Comparison of ENCODE assay signal across 8 cellular contexts in the genomic region with DNA sequence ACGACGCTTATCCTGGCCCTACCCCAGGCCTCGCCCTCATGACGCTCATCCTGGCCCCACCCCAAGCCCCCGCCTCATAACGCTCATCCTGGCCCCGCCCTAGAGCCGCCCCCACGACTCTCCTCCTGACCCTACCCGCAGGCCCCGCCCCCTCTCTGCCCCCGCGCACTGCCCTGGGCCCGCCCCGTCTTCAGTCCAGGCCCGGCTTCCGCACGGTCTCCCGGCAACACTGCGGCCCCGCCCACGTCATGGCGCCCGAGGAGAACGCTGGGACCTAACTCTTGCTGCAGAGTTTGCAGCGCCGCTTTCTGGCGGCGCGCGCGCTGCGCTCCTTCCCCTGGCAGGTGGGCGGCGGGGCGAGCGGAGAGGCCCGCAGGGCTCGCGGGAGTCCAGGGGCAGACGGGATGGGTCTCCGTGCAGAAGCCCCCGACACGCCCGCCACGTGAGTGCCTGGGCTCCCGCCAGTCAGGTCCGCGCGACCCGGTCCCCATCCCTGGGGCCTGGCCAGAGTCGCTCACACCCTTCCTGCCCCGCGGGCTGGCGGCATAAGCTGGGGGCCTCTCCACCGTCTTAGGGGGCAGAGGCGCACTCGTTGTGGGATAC. TPM values are rescaled to one million over a fixed set of nuclear protein-coding genes. Genes with fewer than 3 reads are reported as not detected.
A peak's percentile ranks its signal among the peaks of the same experiment; 100 is the strongest.
DNase-seq lines count a peak whose midpoint lies in the region; ATAC-seq and TF ChIP-seq lines count a peak whose summit lies in the region.

No MANE protein-coding gene starts in this region.

- DNase-seq in ELF-1 (ENCODE audit: low read depth, low spot score) (peak; percentile 94), HuH-7 (ENCODE audit: low spot score) (peak; percentile 87), NOMO-1 treated with dmso at 0.1 percent for 144 hours (lab: John Stamatoyannopoulos, UW; ENCODE audit: unreplicated experiment) (peak; percentile 92), fibroblast of mammary gland (ENCODE audit: low read depth) (peak; percentile 88), natural killer cell (peak; percentile 86), superior temporal gyrus (ENCODE audit: extremely low spot score) (peak; percentile 90)
- DNase-seq in activated T-cell treated with anti-CD3 and anti-CD28 coated beads, Interleukin-2, amount 50 U/mL, for 4 hours, result peak; percentile 92

- ATAC-seq in GM21576 (IDR thresholded peaks at IDR 0.05; ENCODE audit: unreplicated experiment) (peak; percentile 67), natural killer cell (peak; percentile 90 to 99 (median 92))
- peak; percentile 92 to 93 for ATAC-seq in activated T-cell treated with anti-CD3 and anti-CD28 coated beads, Interleukin-2, amount 50 U/mL, for 4 hours

- H3K9me3 Mint-ChIP-seq in activated T-cell treated with anti-CD3 and anti-CD28 coated beads, Interleukin-2, amount 50 U/mL, for 4 hours, result no peaks in the 10 kb centered on the region
- no peaks in the 10 kb centered on the region for H3K9me3 Mint-ChIP-seq in natural killer cell

- intact Hi-C loops in natural killer cell (cut with micrococcal nuclease), result loop anchor here (2.0 to 5.0 kb wide), 2 partner anchors 168 to 561 kb away; partner anchors contain the start of genes SLC41A3 and ZXDC

- H3K36me3 Mint-ChIP-seq in activated T-cell treated with anti-CD3 and anti-CD28 coated beads, Interleukin-2, amount 50 U/mL, for 4 hours (ENCODE audit: insufficient read depth), result no peaks in the 10 kb centered on the region
- no peaks in the 10 kb centered on the region for H3K36me3 Mint-ChIP-seq in natural killer cell

- no peak for TF ChIP-seq CTCF in fibroblast of mammary gland (conservative IDR thresholded peaks at IDR 0.05; ENCODE audit: control insufficient read depth, insufficient read depth, low read depth, low read length)
- TF ChIP-seq CTCF in natural killer cell (IDR thresholded peaks at IDR 0.05), result no peak

- H3K4me1 Mint-ChIP-seq in activated T-cell treated with anti-CD3 and anti-CD28 coated beads, Interleukin-2, amount 50 U/mL, for 4 hours (ENCODE audit: low read depth), result peaks cover 20% of the 10 kb centered on the region
- peaks cover 6 to 7% of the 10 kb centered on the region in 2 donors for H3K4me1 Mint-ChIP-seq in natural killer cell

- H3K27ac Mint-ChIP-seq in natural killer cell, result peak overlapping the region; percentile 88 to 93

- peak overlapping the region; percentile 83 for H3K4me3 Mint-ChIP-seq in activated T-cell treated with anti-CD3 and anti-CD28 coated beads, Interleukin-2, amount 50 U/mL, for 4 hours
- peak overlapping the region; percentile 89 for H3K4me3 Mint-ChIP-seq in natural killer cell

- H3K4me3 ChIP-seq in fibroblast of mammary gland (ENCODE audit: control insufficient read depth, low read depth, low read length), result peak overlapping the region; percentile 70

- H3K27me3 Mint-ChIP-seq in activated T-cell treated with anti-CD3 and anti-CD28 coated beads, Interleukin-2, amount 50 U/mL, for 4 hours (ENCODE audit: low read depth), result no peaks in the 10 kb centered on the region
- no peaks in the 10 kb centered on the region for H3K27me3 Mint-ChIP-seq in natural killer cell (ENCODE audit: low read depth in 2 of 2)

RNA-seq across cellular contexts. Expression of gene ROPN1B, which starts 52.5 kb away (rescaled TPM):
- not detected for total RNA-seq in activated T-cell treated with anti-CD3 and anti-CD28 coated beads, Interleukin-2, amount 50 U/mL, for 4 hours
- not detected for total RNA-seq in natural killer cell

Comparison
In these comparisons a context has a peak if more than half of its experiments do, and no peak if none do; other contexts are left out.
1. Peak in every context shown above with its lines: DNase-seq, ATAC-seq and H3K4me3 ChIP-seq.